ENCODE assay signal across 24 cellular contexts in genomic region chr20:5267092-5267491, GRCh38. TPM values are rescaled to one million over a fixed set of nuclear protein-coding genes. Genes with fewer than 3 reads are reported as not detected.
DNase-seq lines count a peak whose midpoint lies in the region; ATAC-seq and TF ChIP-seq lines count a peak whose summit lies in the region.
"Had no signal": no experiment of that assay in that cellular context is flagged by ENCODE, and none has a peak within 500 bp of the region (broad histone marks: within the 10 kb centered on the region; RNA-seq: fewer than 3 reads in every experiment).

No MANE protein-coding gene starts in this region.

- peak overlapping the region in 10 of 11 experiments; percentile 9 to 82 (median 66); a peak in 19 of 22 replicates for H3K4me2 ChIP-seq in BLaER1 treated with 17β-estradiol and CSF1 and Interleukin-3, amounts not matched to agents 10 nM and 100 nM

- H3K27ac ChIP-seq in BLaER1 treated with 17β-estradiol and CSF1 and Interleukin-3, amounts not matched to agents 10 nM and 100 nM = peak overlapping the region in 8 of 11 experiments; percentile 17 to 68 (median 56); a peak in 16 of 22 replicates
- peak overlapping the region; percentile 63 for H3K27ac ChIP-seq in neutrophil
- H3K27ac ChIP-seq: C4-2B, SJCRH30 had no signal

- no peaks in the 10 kb centered on the region for H3K27me3 ChIP-seq in BLaER1 treated with 17β-estradiol and CSF1 and Interleukin-3, amounts not matched to agents 10 nM and 100 nM
- H3K27me3 ChIP-seq in neutrophil = no peaks in the 10 kb centered on the region

- no peak for TF ChIP-seq CTCF in neutrophil (IDR thresholded peaks at IDR 0.05)

- H3K27me3 Mint-ChIP-seq in effector memory CD8-positive, alpha-beta T cell = peaks cover 0 to 26% of the 10 kb centered on the region in 2 donors

- no peak for DNase-seq in effector memory CD8-positive, alpha-beta T cell
- DNase-seq in G401 (ENCODE audit: low spot score) (no peak), globus pallidus (ENCODE audit: low spot score) (no peak), RPMI8226 (no peak)
- DNase-seq: AML-193; Calu3; CD8-positive, alpha-beta T cell; DND-41; Karpas-422; NCI-H1105 treated with DMSO at 0.1 percent for 48 hours; NCI-H2029; NCI-H446; NCI-H524 treated with DMSO at 0.1 percent for 48 hours; NCI-H774; SJCRH30 had no signal

- H3K27ac Mint-ChIP-seq in effector memory CD8-positive, alpha-beta T cell = peak overlapping the region; percentile 79 to 86

- no peaks in the 10 kb centered on the region for H4K20me1 ChIP-seq in BLaER1 treated with 17β-estradiol and CSF1 and Interleukin-3, amounts not matched to agents 10 nM and 100 nM

- H3K36me3 Mint-ChIP-seq in effector memory CD8-positive, alpha-beta T cell (ENCODE audit: insufficient read depth) = no peaks in the 10 kb centered on the region
- H3K36me3 Mint-ChIP-seq: CD8-positive, alpha-beta T cell had no signal

- peaks cover 26 to 100% (median 96%) of the 10 kb centered on the region in 10 experiments for H3K4me1 ChIP-seq in BLaER1 treated with 17β-estradiol and CSF1 and Interleukin-3, amounts not matched to agents 10 nM and 100 nM
- H3K4me1 ChIP-seq in neutrophil (ENCODE audit: control insufficient read depth in 1 of 2, insufficient read depth in 1 of 2, low read depth in 1 of 2, low read length in 1 of 2) = peaks cover 45 to 57% of the 10 kb centered on the region in 2 experiments
- H3K4me1 ChIP-seq: SJCRH30 had no signal

- H3K4me3 Mint-ChIP-seq in effector memory CD8-positive, alpha-beta T cell = peak overlapping the region; percentile 26 to 67
- H3K4me3 Mint-ChIP-seq: CD8-positive, alpha-beta T cell had no signal

- no peaks in the 10 kb centered on the region for H3K9me3 Mint-ChIP-seq in effector memory CD8-positive, alpha-beta T cell
- H3K9me3 Mint-ChIP-seq: CD8-positive, alpha-beta T cell had no signal

- peaks cover 20 to 44% of the 10 kb centered on the region in 2 donors for H3K4me1 Mint-ChIP-seq in effector memory CD8-positive, alpha-beta T cell (ENCODE audit: low read depth in 2 of 2)

- in situ Hi-C loops in G401 (cut with HindIII; ENCODE audit: low sequenced_read_pairs) = no loop called here

- peak overlapping the region in 1 of 11 experiments; percentile 31; a peak in 1 of 22 replicates for H3K9ac ChIP-seq in BLaER1 treated with 17β-estradiol and CSF1 and Interleukin-3, amounts not matched to agents 10 nM and 100 nM

- H3K4me3 ChIP-seq in BLaER1 treated with 17β-estradiol and CSF1 and Interleukin-3, amounts not matched to agents 10 nM and 100 nM = no peak overlapping the region
- H3K4me3 ChIP-seq in neutrophil (ENCODE audit: low read depth in 1 of 2, low read length in 1 of 2) = no peak overlapping the region
- H3K4me3 ChIP-seq: SJCRH30 had no signal

- ATAC-seq in GM19035 (IDR thresholded peaks at IDR 0.05; ENCODE audit: unreplicated experiment) = peak; percentile 43
- ATAC-seq in effector memory CD8-positive, alpha-beta T cell (replicated peaks) = peak; percentile 84
- no peak for ATAC-seq in HG03565 (IDR thresholded peaks at IDR 0.05; ENCODE audit: unreplicated experiment)
- ATAC-seq: CD8-positive, alpha-beta T cell; Right ventricle myocardium inferior; SK-N-SH treated with all-trans-retinoic acid at 6 μM for 48 hours had no signal

- H3K9me3 ChIP-seq in BLaER1 treated with 17β-estradiol and CSF1 and Interleukin-3, amounts not matched to agents 10 nM and 100 nM (replicated peaks in 1 of 11) = no peaks in the 10 kb centered on the region
- H3K9me3 ChIP-seq in neutrophil = no peaks in the 10 kb centered on the region
- H3K9me3 ChIP-seq: SJCRH30 had no signal

- no peaks in the 10 kb centered on the region for H3K36me3 ChIP-seq in BLaER1 treated with 17β-estradiol and CSF1 and Interleukin-3, amounts not matched to agents 10 nM and 100 nM
- H3K36me3 ChIP-seq in neutrophil = no peaks in the 10 kb centered on the region
- H3K36me3 ChIP-seq: SJCRH30 had no signal

RNA-seq across cellular contexts. Expression of gene PROKR2, which starts 49.7 kb away (rescaled TPM):
- not detected in 2 replicates for total RNA-seq in G401 (2014; rRNA removed; shearing (Covaris generic))
- total RNA-seq: Calu3; CD8-positive, alpha-beta T cell; H4; HT-29; Right ventricle myocardium inferior; SJCRH30 had no signal
